In genomic region chr16:16116841-16117240, GRCh38 we compare ENCODE assay signal across 36 cellular contexts.
"Had no signal": no experiment of that assay in that cellular context is flagged by ENCODE, and none has a peak within 500 bp of the region (broad histone marks: within the 10 kb centered on the region; RNA-seq: fewer than 3 reads in every experiment).

No MANE protein-coding gene starts in this region.

- H3K9me3 ChIP-seq: ascending aorta had no signal

- H3K4me3 Mint-ChIP-seq: activated B cell treated with CpG ODN at 0.5 μM for 24 hours; activated CD4-positive, alpha-beta memory T cell treated with anti-CD3 and anti-CD28 coated beads for 36 hours; activated CD4-positive, alpha-beta T cell treated with anti-CD3 and anti-CD28 coated beads for 36 hours; activated CD4-positive, alpha-beta T cell treated with anti-CD3 and anti-CD28 coated beads, Interleukin-2, amount 10 ng/mL, durations not matched to agents 24 days and 14 days; activated CD8-positive, alpha-beta memory T cell treated with anti-CD3 and anti-CD28 coated beads, Interleukin-2, amount 10 ng/mL, durations not matched to agents 7 days and 5 days; activated CD8-positive, alpha-beta T cell treated with anti-CD3 and anti-CD28 coated beads, Interleukin-2, amount 10 ng/mL, durations not matched to agents 7 days and 5 days; activated naive CD4-positive, alpha-beta T cell treated with anti-CD3 and anti-CD28 coated beads, Interleukin-2, amount 10 ng/mL, durations not matched to agents 7 days and 5 days; activated naive CD8-positive, alpha-beta T cell treated with anti-CD3 and anti-CD28 coated beads, Interleukin-2, amount 10 ng/mL, durations not matched to agents 7 days and 5 days; activated T-cell treated with anti-CD3 and anti-CD28 coated beads, Interleukin-2, amount 50 U/mL, for 24 hours; activated T-cell treated with anti-CD3 and anti-CD28 coated beads, Interleukin-2, amount 50 U/mL, for 72 hours; brain; dendritic cell treated with granulocyte-macrophage colony-stimulating factor and Interleukin-4, amounts not matched to agents 40 ng/mL and 50 ng/mL, for 4 days; endodermal cell; T-cell; T-helper 1 cell treated with Interleukin-12 subunit alpha and Interleukin-12 subunit beta and Interleukin-4 antibody, amounts not matched to agents 30 μg/mL and 1 μg/mL, for 36 hours; T-helper 2 cell treated with Interferon-gamma antibody and Interleukin-4, amounts not matched to agents 5 μg/mL and 100 μg/mL, for 36 hours had no signal

- DNase-seq: activated B cell treated with CpG ODN at 0.5 μM for 24 hours; activated CD4-positive, alpha-beta memory T cell treated with anti-CD3 and anti-CD28 coated beads for 36 hours; activated CD4-positive, alpha-beta T cell treated with anti-CD3 and anti-CD28 coated beads for 36 hours; activated CD4-positive, alpha-beta T cell treated with anti-CD3 and anti-CD28 coated beads, Interleukin-2, amount 10 ng/mL, durations not matched to agents 24 days and 14 days; activated CD8-positive, alpha-beta memory T cell treated with anti-CD3 and anti-CD28 coated beads, Interleukin-2, amount 10 ng/mL, durations not matched to agents 7 days and 5 days; activated CD8-positive, alpha-beta memory T cell treated with anti-CD3 and anti-CD28 coated beads, Interleukin-2, amount 50 U/mL, for 4 hours; activated CD8-positive, alpha-beta T cell treated with anti-CD3 and anti-CD28 coated beads, Interleukin-2, amount 10 ng/mL, durations not matched to agents 7 days and 5 days; activated gamma-delta T cell; activated naive CD4-positive, alpha-beta T cell; activated naive CD4-positive, alpha-beta T cell treated with anti-CD3 and anti-CD28 coated beads, Interleukin-2, amount 10 ng/mL, durations not matched to agents 7 days and 5 days; activated naive CD8-positive, alpha-beta T cell treated with anti-CD3 and anti-CD28 coated beads, Interleukin-2, amount 10 ng/mL, durations not matched to agents 7 days and 5 days; activated T-cell treated with anti-CD3 and anti-CD28 coated beads, Interleukin-2, amount 50 U/mL, for 24 hours; activated T-cell treated with anti-CD3 and anti-CD28 coated beads, Interleukin-2, amount 50 U/mL, for 72 hours; central memory CD4-positive, alpha-beta T cell; cerebellar nuclear complex; dorsolateral prefrontal cortex; effector memory CD4-positive, alpha-beta T cell; endodermal cell; foreskin melanocyte; heart right ventricle; hippocampal formation; T-cell; T1000; WERI-Rb-1 had no signal

- H3K27me3 Mint-ChIP-seq: activated B cell treated with CpG ODN at 0.5 μM for 24 hours; activated CD4-positive, alpha-beta memory T cell treated with anti-CD3 and anti-CD28 coated beads for 36 hours; activated CD4-positive, alpha-beta T cell treated with anti-CD3 and anti-CD28 coated beads for 36 hours; activated CD4-positive, alpha-beta T cell treated with anti-CD3 and anti-CD28 coated beads, Interleukin-2, amount 10 ng/mL, durations not matched to agents 24 days and 14 days; activated CD8-positive, alpha-beta memory T cell treated with anti-CD3 and anti-CD28 coated beads, Interleukin-2, amount 10 ng/mL, durations not matched to agents 7 days and 5 days; activated naive CD4-positive, alpha-beta T cell treated with anti-CD3 and anti-CD28 coated beads, Interleukin-2, amount 10 ng/mL, durations not matched to agents 7 days and 5 days; activated naive CD8-positive, alpha-beta T cell treated with anti-CD3 and anti-CD28 coated beads, Interleukin-2, amount 10 ng/mL, durations not matched to agents 7 days and 5 days; activated T-cell treated with anti-CD3 and anti-CD28 coated beads, Interleukin-2, amount 50 U/mL, for 24 hours; brain; dendritic cell treated with granulocyte-macrophage colony-stimulating factor and Interleukin-4, amounts not matched to agents 40 ng/mL and 50 ng/mL, for 4 days; T-cell had no signal

- ATAC-seq: activated CD4-positive, alpha-beta T cell treated with anti-CD3 and anti-CD28 coated beads for 36 hours; activated CD4-positive, CD25-positive, alpha-beta regulatory T cell treated with anti-CD3 and anti-CD28 coated beads, Interleukin-2, amount 50 U/mL, for 24 hours; activated CD8-positive, alpha-beta memory T cell treated with anti-CD3 and anti-CD28 coated beads, Interleukin-2, amount 10 ng/mL, durations not matched to agents 7 days and 5 days; activated CD8-positive, alpha-beta T cell treated with anti-CD3 and anti-CD28 coated beads, Interleukin-2, amount 10 ng/mL, durations not matched to agents 7 days and 5 days; activated naive CD4-positive, alpha-beta T cell treated with anti-CD3 and anti-CD28 coated beads, Interleukin-2, amount 50 U/mL, for 72 hours; activated T-cell treated with anti-CD3 and anti-CD28 coated beads, Interleukin-2, amount 50 U/mL, for 72 hours; esophagus mucosa; gastroesophageal sphincter; heart right ventricle; T-cell had no signal

- H3K4me1 ChIP-seq: ascending aorta, breast epithelium had no signal

- H3K9me3 Mint-ChIP-seq: activated naive CD4-positive, alpha-beta T cell treated with anti-CD3 and anti-CD28 coated beads, Interleukin-2, amount 50 U/mL, for 72 hours; endodermal cell had no signal

- H3K27ac Mint-ChIP-seq: activated B cell treated with CpG ODN at 0.5 μM for 24 hours; activated CD4-positive, alpha-beta memory T cell treated with anti-CD3 and anti-CD28 coated beads for 36 hours; activated CD4-positive, alpha-beta T cell treated with anti-CD3 and anti-CD28 coated beads for 36 hours; activated CD4-positive, alpha-beta T cell treated with anti-CD3 and anti-CD28 coated beads, Interleukin-2, amount 10 ng/mL, durations not matched to agents 24 days and 14 days; activated CD8-positive, alpha-beta memory T cell treated with anti-CD3 and anti-CD28 coated beads, Interleukin-2, amount 10 ng/mL, durations not matched to agents 7 days and 5 days; activated CD8-positive, alpha-beta T cell treated with anti-CD3 and anti-CD28 coated beads, Interleukin-2, amount 10 ng/mL, durations not matched to agents 7 days and 5 days; activated naive CD4-positive, alpha-beta T cell treated with anti-CD3 and anti-CD28 coated beads, Interleukin-2, amount 10 ng/mL, durations not matched to agents 7 days and 5 days; activated naive CD4-positive, alpha-beta T cell treated with anti-CD3 and anti-CD28 coated beads, Interleukin-2, amount 50 U/mL, for 72 hours; activated naive CD8-positive, alpha-beta T cell treated with anti-CD3 and anti-CD28 coated beads, Interleukin-2, amount 10 ng/mL, durations not matched to agents 7 days and 5 days; activated T-cell treated with anti-CD3 and anti-CD28 coated beads, Interleukin-2, amount 50 U/mL, for 24 hours; activated T-cell treated with anti-CD3 and anti-CD28 coated beads, Interleukin-2, amount 50 U/mL, for 72 hours; brain; dendritic cell treated with granulocyte-macrophage colony-stimulating factor and Interleukin-4, amounts not matched to agents 40 ng/mL and 50 ng/mL, for 4 days; endodermal cell; T-cell; T-helper 1 cell treated with Interleukin-12 subunit alpha and Interleukin-12 subunit beta and Interleukin-4 antibody, amounts not matched to agents 30 μg/mL and 1 μg/mL, for 36 hours; T-helper 2 cell treated with Interferon-gamma antibody and Interleukin-4, amounts not matched to agents 5 μg/mL and 100 μg/mL, for 36 hours had no signal

- H3K4me1 Mint-ChIP-seq: activated B cell treated with CpG ODN at 0.5 μM for 24 hours; activated CD4-positive, alpha-beta T cell treated with anti-CD3 and anti-CD28 coated beads for 36 hours; activated naive CD4-positive, alpha-beta T cell treated with anti-CD3 and anti-CD28 coated beads, Interleukin-2, amount 10 ng/mL, durations not matched to agents 7 days and 5 days; brain; endodermal cell had no signal

- H3K4me3 ChIP-seq: ascending aorta, breast epithelium, cardiac muscle cell, coronary artery, dorsolateral prefrontal cortex, gastroesophageal sphincter, heart right ventricle had no signal

- H3K27me3 ChIP-seq: ascending aorta, breast epithelium, cardiac muscle cell, dorsolateral prefrontal cortex, gastroesophageal sphincter, heart right ventricle had no signal

- H3K27ac ChIP-seq: ascending aorta, breast epithelium, cardiac muscle cell, coronary artery, dorsolateral prefrontal cortex, gastroesophageal sphincter, heart right ventricle, WERI-Rb-1 had no signal
